Comparison of ENCODE assay signal across 9 cellular contexts in genomic region chr21:37496972-37497371, GRCh38.
DNase-seq lines count a peak whose midpoint lies in the region; ATAC-seq and TF ChIP-seq lines count a peak whose summit lies in the region.
"Had no signal": no experiment of that assay in that cellular context is flagged by ENCODE, and none has a peak within 500 bp of the region (broad histone marks: within the 10 kb centered on the region; RNA-seq: fewer than 3 reads in every experiment).

No MANE protein-coding gene starts in this region.

- peak; percentile 42 for ATAC-seq in activated CD4-positive, alpha-beta T cell treated with anti-CD3 and anti-CD28 coated beads for 36 hours

- H3K4me3 ChIP-seq in dorsolateral prefrontal cortex = no peak overlapping the region

- peaks cover 12% of the 10 kb centered on the region for H3K4me1 Mint-ChIP-seq in activated CD4-positive, alpha-beta T cell treated with anti-CD3 and anti-CD28 coated beads for 36 hours
- no peaks in the 10 kb centered on the region for H3K4me1 Mint-ChIP-seq in osteocyte (ENCODE audit: unreplicated experiment)

- no peak overlapping the region for H3K27ac Mint-ChIP-seq in activated CD4-positive, alpha-beta T cell treated with anti-CD3 and anti-CD28 coated beads for 36 hours
- no peak overlapping the region for H3K27ac Mint-ChIP-seq in osteocyte (ENCODE audit: unreplicated experiment)

- H3K36me3 Mint-ChIP-seq in activated CD4-positive, alpha-beta T cell treated with anti-CD3 and anti-CD28 coated beads for 36 hours (ENCODE audit: low read depth) = peaks cover 43% of the 10 kb centered on the region
- peaks cover 48% of the 10 kb centered on the region for H3K36me3 Mint-ChIP-seq in osteocyte (ENCODE audit: unreplicated experiment)

- TF ChIP-seq CTCF in dorsolateral prefrontal cortex (IDR thresholded peaks at IDR 0.05 in 54 of 56, conservative IDR thresholded peaks at IDR 0.05 in 2 of 56; ENCODE audit: low read depth in 1 of 56, partially characterized antibody in 56 of 56) (peak in 33 of 56 donors; percentile 8 to 53 (median 24)), osteocyte (IDR thresholded peaks at IDR 0.05) (peak; percentile 52)

- POLR2A ChIA-PET in activated CD4-positive, alpha-beta T cell treated with anti-CD3 and anti-CD28 coated beads for 36 hours (lab: Charles Lee) = no interaction called here

- peak; percentile 28 for DNase-seq in activated CD4-positive, alpha-beta T cell treated with anti-CD3 and anti-CD28 coated beads for 36 hours
- no peak for DNase-seq in activated CD4-positive, alpha-beta T cell treated with anti-CD3 and anti-CD28 coated beads for 1 hour
- DNase-seq in M059J (ENCODE audit: low read depth) = peak; percentile 25
- no peak for DNase-seq in dorsolateral prefrontal cortex
- no peak for DNase-seq in osteocyte (ENCODE audit: extremely low spot score, unreplicated experiment)
- DNase-seq in cerebellar nuclear complex (lab: John Stamatoyannopoulos, UW) = no peak
- DNase-seq in NCI-H1436 (lab: John Stamatoyannopoulos, UW) = no peak
- DNase-seq in NCI-H128 (lab: John Stamatoyannopoulos, UW; ENCODE audit: unreplicated experiment) = no peak

- H3K4me3 Mint-ChIP-seq in activated CD4-positive, alpha-beta T cell treated with anti-CD3 and anti-CD28 coated beads for 36 hours = no peak overlapping the region
- no peak overlapping the region for H3K4me3 Mint-ChIP-seq in osteocyte (ENCODE audit: unreplicated experiment)
- H3K4me3 Mint-ChIP-seq: central memory CD8-positive, alpha-beta T cell had no signal

- no peaks in the 10 kb centered on the region for H3K27me3 ChIP-seq in dorsolateral prefrontal cortex

- peak overlapping the region in 3 of 59 donors; percentile 0 to 22 (median 5) for H3K27ac ChIP-seq in dorsolateral prefrontal cortex

- peaks cover 1% of the 10 kb centered on the region for H3K9me3 Mint-ChIP-seq in activated CD4-positive, alpha-beta T cell treated with anti-CD3 and anti-CD28 coated beads for 36 hours (ENCODE audit: low read depth)
- H3K9me3 Mint-ChIP-seq in osteocyte (ENCODE audit: unreplicated experiment) = peaks cover 6% of the 10 kb centered on the region
- H3K9me3 Mint-ChIP-seq: central memory CD8-positive, alpha-beta T cell had no signal

- intact Hi-C loops in activated CD4-positive, alpha-beta T cell treated with anti-CD3 and anti-CD28 coated beads for 36 hours (cut with DNase I, micrococcal nuclease) = no loop called here
- intact Hi-C loops in dorsolateral prefrontal cortex (cut with DNase I) = no loop called here

- CTCF ChIA-PET in activated CD4-positive, alpha-beta T cell treated with anti-CD3 and anti-CD28 coated beads for 36 hours (lab: Charles Lee) = interaction anchor here (0.8 to 1.9 kb wide), 4 partner anchors 21 to 146 kb away, joined by 3 to 6 read pairs (median 4); no protein-coding TSS in a partner anchor

- no peaks in the 10 kb centered on the region for H3K27me3 Mint-ChIP-seq in activated CD4-positive, alpha-beta T cell treated with anti-CD3 and anti-CD28 coated beads for 36 hours
- H3K27me3 Mint-ChIP-seq in osteocyte (ENCODE audit: unreplicated experiment) = no peaks in the 10 kb centered on the region
- H3K27me3 Mint-ChIP-seq: central memory CD8-positive, alpha-beta T cell had no signal

Comparison
In these comparisons a context has a peak if more than half of its experiments do, and no peak if none do; other contexts are left out.
1. DNase-seq: peak in activated CD4-positive, alpha-beta T cell treated with anti-CD3 and anti-CD28 coated beads for 36 hours (single experiment) and M059J (single experiment); none in activated CD4-positive, alpha-beta T cell treated with anti-CD3 and anti-CD28 coated beads for 1 hour (single experiment), dorsolateral prefrontal cortex (0 of 10), osteocyte (single experiment), cerebellar nuclear complex (0 of 2), NCI-H1436 (single experiment) and NCI-H128 (single experiment).